Comparison of ENCODE assay signal across 8 cellular contexts in genomic region chrX:15497865-15498264, GRCh38. TPM values are rescaled to one million over a fixed set of nuclear protein-coding genes. Genes with fewer than 3 reads are reported as not detected.
A peak's percentile ranks its signal among the peaks of the same experiment; 100 is the strongest.
DNase-seq lines count a peak whose midpoint lies in the region; ATAC-seq and TF ChIP-seq lines count a peak whose summit lies in the region.

No MANE protein-coding gene starts in this region.

- H3K27me3 ChIP-seq in body of pancreas, result no peaks in the 10 kb centered on the region

- TF ChIP-seq POLR2A in body of pancreas (IDR thresholded peaks at IDR 0.05), result no peak

- no peaks in the 10 kb centered on the region for H3K4me1 ChIP-seq in body of pancreas

- 0 to 14% methylated on average over 4 of the region's 4 CpGs for WGBS in body of pancreas, 2 donors

- H3K36me3 ChIP-seq in body of pancreas (replicated peaks in 1 of 2; ENCODE audit: insufficient read depth in 1 of 2, low read depth in 2 of 2), result no peaks in the 10 kb centered on the region

- no peak overlapping the region for H3K27ac ChIP-seq in body of pancreas

- no peak overlapping the region for H3K4me3 ChIP-seq in body of pancreas

- intact Hi-C loops in body of pancreas (cut with DNase I), result no loop called here

- no peaks in the 10 kb centered on the region for H3K9me3 ChIP-seq in body of pancreas

- peak; percentile 48 for DNase-seq in activated gamma-delta T cell treated with Interleukin-2 at 50 U/mL for 16 hours
- DNase-seq in activated gamma-delta T cell (lab: John Stamatoyannopoulos, UW), result no peak
- peak; percentile 46 for DNase-seq in NCI-H1105 treated with DMSO at 0.1 percent for 48 hours (lab: John Stamatoyannopoulos, UW)
- peak; percentile 2 for DNase-seq in T-helper 22 cell (ENCODE audit: low read depth)
- DNase-seq in body of pancreas, result peak; percentile 38 to 61 (median 42)
- peak; percentile 85 for DNase-seq in islet precursor cell
- peak in 2 of 3 experiments; percentile 10 to 17 for DNase-seq in stimulated activated CD4-positive, alpha-beta T cell treated with anti-CD3 and anti-CD28 coated beads, TNF-alpha, amount 100 ng/mL, for 4 hours (ENCODE audit: low read depth in 3 of 3)

- TF ChIP-seq CTCF in body of pancreas (IDR thresholded peaks at IDR 0.05), result peak; percentile 38 to 58 (median 51)

- ATAC-seq in body of pancreas, result no peak
- no peak for ATAC-seq in GM21423 (IDR thresholded peaks at IDR 0.05; ENCODE audit: unreplicated experiment)

RNA-seq across cellular contexts. Expression of gene BMX, which starts 2.7 kb away (rescaled TPM):
- total RNA-seq in body of pancreas, result under 1 TPM in 1 of 2 donors, not detected in 1; 0.52 TPM

RNA-seq across cellular contexts. Expression of gene PIR, which starts 4.7 kb away (rescaled TPM):
- total RNA-seq in body of pancreas, result 1 to 10 TPM; 3.9 to 5.3 TPM
